10 cellular contexts compared by ENCODE assay signal in genomic region chr16:4211445-4212206, GRCh38. TPM values are rescaled to one million over a fixed set of nuclear protein-coding genes. Genes with fewer than 3 reads are reported as not detected.
DNase-seq lines count a peak whose midpoint lies in the region; ATAC-seq, FAIRE-seq and TF ChIP-seq lines count a peak whose summit lies in the region.
"Not testable (repeated sequence)": the region's sequence is repeated elsewhere in the genome, so short reads cannot be mapped to it uniquely, and the experiment has no call there.
"Had no signal": no experiment of that assay in that cellular context is flagged by ENCODE, and none has a peak within 500 bp of the region (broad histone marks: within the 10 kb centered on the region; RNA-seq: fewer than 3 reads in every experiment).

No MANE protein-coding gene starts in this region.

- H3K18ac ChIP-seq in trophoblast cell (ENCODE audit: low read length) = not testable (repeated sequence)

- not testable (repeated sequence) for H3K4ac ChIP-seq in trophoblast cell (ENCODE audit: low read depth, low read length)

- H4K20me1 ChIP-seq in K562 (replicated peaks; ENCODE audit: control insufficient read depth, insufficient read depth, low read length) = not testable (repeated sequence)

- TF ChIP-seq RAD21 in K562 (CRISPR knock-in tag; conservative IDR thresholded peaks at IDR 0.05 in 1 of 2, IDR thresholded peaks at IDR 0.05 in 1 of 2) = not testable (repeated sequence)

- not testable (repeated sequence) for BruUV-seq in K562 (replicated peaks; lab: Mats Ljungman, UMichigan)

- H4K8ac ChIP-seq in trophoblast cell (ENCODE audit: low read depth, low read length) = not testable (repeated sequence)

- intact Hi-C loops in K562 (cut with micrococcal nuclease); testis (cut with DNase I; ENCODE audit: low total_unique reads): not testable (repeated sequence)

- ATAC-seq in K562, gastroesophageal sphincter: not testable (repeated sequence)

- not testable (repeated sequence) for H3K36me3 ChIP-seq in K562 (ENCODE audit: control insufficient read depth, insufficient read depth, low read length); gastroesophageal sphincter; trophoblast cell (ENCODE audit: control insufficient read depth in 1 of 2, insufficient read depth in 2 of 2, low read length in 2 of 2); testis (ENCODE audit: low read depth, missing control alignments)
- peaks cover 16% of the 10 kb centered on the region for H3K36me3 ChIP-seq in right atrium auricular region

- FAIRE-seq in HTR-8/SVneo (lab: Jason Lieb, UNC) = peak; percentile 94
- FAIRE-seq in K562 (lab: Jason Lieb, UNC) = peak; percentile 11

- TF ChIP-seq EP300 in K562 (IDR thresholded peaks at IDR 0.05; ENCODE audit: low read length); gastroesophageal sphincter (IDR thresholded peaks at IDR 0.05): not testable (repeated sequence)

- H3K9ac ChIP-seq in K562 (ENCODE audit: insufficient read depth in 1 of 2, low read depth in 2 of 2, low read length in 2 of 2); trophoblast cell (ENCODE audit: low read length): not testable (repeated sequence)

- H2BK120ac ChIP-seq in trophoblast cell (ENCODE audit: insufficient read depth, low read length, poor library complexity) = not testable (repeated sequence)

- H3K9me1 ChIP-seq in K562 (ENCODE audit: control insufficient read depth, insufficient read depth, low read length) = not testable (repeated sequence)

- not testable (repeated sequence) for H3K14ac ChIP-seq in trophoblast cell (ENCODE audit: low read length)

- not testable (repeated sequence) for TF ChIP-seq CTCF in K562 (IDR thresholded peaks at IDR 0.05 in 2 of 3, conservative IDR thresholded peaks at IDR 0.05 in 1 of 3; ENCODE audit: insufficient read depth in 2 of 3, low read depth in 1 of 3, low read length in 3 of 3); gastroesophageal sphincter (IDR thresholded peaks at IDR 0.05); right atrium auricular region (IDR thresholded peaks at IDR 0.05); testis (IDR thresholded peaks at IDR 0.05)

- POLR2A ChIA-PET in K562 (lab: Yijun Ruan, JAX) = not testable (repeated sequence)

- WGBS in K562 (ENCODE audit: insufficient coverage, low coverage, missing lambda C conversion rate) = 25% methylated on average over 22 of the region's 22 CpGs
- WGBS in gastroesophageal sphincter (ENCODE audit: low coverage in 1 of 2), 2 donors = 90 to 92% methylated on average over 7 to 21 of the region's 22 CpGs
- WGBS in trophoblast cell (ENCODE audit: extremely low coverage, insufficient coverage, insufficient read length) = 100% methylated on average over 4 of the region's 22 CpGs
- WGBS in testis, 2 donors = 92% methylated on average over 22 of the region's 22 CpGs

- H4K12ac ChIP-seq in trophoblast cell (ENCODE audit: low read depth, low read length) = not testable (repeated sequence)

- not testable (repeated sequence) for DNase-seq in HTR-8/SVneo (ENCODE audit: insufficient read length, low spot score); K562 (ENCODE audit: extremely low read depth in 1 of 4, low spot score in 3 of 4); right atrium auricular region (ENCODE audit: low spot score); trophoblast cell; testis

- H3K9me3 ChIP-seq in K562 (replicated peaks; ENCODE audit: control insufficient read depth, insufficient read depth, low read depth, low read length); gastroesophageal sphincter; right atrium auricular region; trophoblast cell (ENCODE audit: insufficient read depth, low read depth, low read length); testis: not testable (repeated sequence)

- not testable (repeated sequence) for H3K27ac ChIP-seq in K562 (ENCODE audit: extremely low read depth, low read depth, low read length); trophoblast cell (ENCODE audit: low read depth, low read length)
- H3K27ac ChIP-seq in gastroesophageal sphincter (peak overlapping the region in 3 of 4 donors; percentile 31 to 58 (median 54)), right atrium auricular region (peak overlapping the region; percentile 93 to 98), testis (peak overlapping the region; percentile 56 to 94)

- H3K4me2 ChIP-seq in K562 (ENCODE audit: insufficient read depth, low read length); trophoblast cell (ENCODE audit: low read length): not testable (repeated sequence)

- H3K4me1 ChIP-seq in K562 (replicated peaks in 1 of 2; ENCODE audit: control insufficient read depth in 2 of 2, insufficient read depth in 2 of 2, low read length in 2 of 2) = peaks cover 8 to 11% of the 10 kb centered on the region in 2 experiments; a peak in 4 of 5 replicates
- peaks cover 0 to 22% (median 6%) of the 10 kb centered on the region in 3 donors for H3K4me1 ChIP-seq in gastroesophageal sphincter
- peaks cover 0 to 75% of the 10 kb centered on the region in 2 donors for H3K4me1 ChIP-seq in right atrium auricular region
- not testable (repeated sequence) for H3K4me1 ChIP-seq in trophoblast cell (ENCODE audit: control insufficient read depth in 1 of 2, insufficient read depth in 2 of 2, low read length in 2 of 2)
- H3K4me1 ChIP-seq in testis = peaks cover 28% of the 10 kb centered on the region

- not testable (repeated sequence) for H3K79me1 ChIP-seq in trophoblast cell (ENCODE audit: low read length)

- H3K4me3 ChIP-seq in K562, gastroesophageal sphincter, right atrium auricular region, testis: not testable (repeated sequence)
- peak overlapping the region; percentile 49 for H3K4me3 ChIP-seq in trophoblast cell (ENCODE audit: low read depth, low read length)

- H2AK5ac ChIP-seq in trophoblast cell (ENCODE audit: low read length) = not testable (repeated sequence)

- H4K91ac ChIP-seq in trophoblast cell (ENCODE audit: low read depth, low read length) = not testable (repeated sequence)

- in situ Hi-C loops in K562 (cut with MboI) = not testable (repeated sequence)

- CTCF ChIA-PET in K562 (lab: Yijun Ruan, JAX; ENCODE audit: low intra/inter-chr PET ratio) = interaction anchor here (1.0 kb wide), 1 partner anchor 42 kb away, joined by 3 read pairs; no protein-coding TSS in a partner anchor

- H3K23ac ChIP-seq in trophoblast cell (ENCODE audit: low read length) = not testable (repeated sequence)

- not testable (repeated sequence) for H2BK12ac ChIP-seq in trophoblast cell (ENCODE audit: low read length)

- H3K27me3 ChIP-seq in K562 (ENCODE audit: control insufficient read depth in 2 of 2, insufficient read depth in 2 of 2, low read length in 2 of 2) = peaks cover 18 to 36% of the 10 kb centered on the region in 2 experiments; a peak in 4 of 5 replicates
- H3K27me3 ChIP-seq in gastroesophageal sphincter; right atrium auricular region; trophoblast cell (ENCODE audit: insufficient read depth, low read length); testis: not testable (repeated sequence)

- not testable (repeated sequence) for TF ChIP-seq POLR2A in K562 (conservative IDR thresholded peaks at IDR 0.05); gastroesophageal sphincter (IDR thresholded peaks at IDR 0.05); testis (IDR thresholded peaks at IDR 0.05)

- H2AFZ ChIP-seq in K562 (ENCODE audit: low read depth, low read length); trophoblast cell (ENCODE audit: insufficient read depth, low read length, poor library complexity): not testable (repeated sequence)

- H3K79me2 ChIP-seq in K562 (ENCODE audit: control insufficient read depth, insufficient read depth, low read length); trophoblast cell (ENCODE audit: control insufficient read depth, insufficient read depth, low read length, poor library complexity): not testable (repeated sequence)

- H2BK5ac ChIP-seq in trophoblast cell (ENCODE audit: low read depth, low read length, poor library complexity) = not testable (repeated sequence)

TF ChIP-seq in K562, 482 proteins besides CTCF, POLR2A, EP300 and RAD21 (continues in another document):
- peak in 1 of 2 experiments; percentile 39; a peak in 1 of 4 replicates for TF ChIP-seq HDAC1 (IDR thresholded peaks at IDR 0.05)
- TF ChIP-seq ATF1 (CRISPR knock-in tag; IDR thresholded peaks at IDR 0.05) = not testable (repeated sequence)
- peak; percentile 70 for TF ChIP-seq ATF1 (tag; IDR thresholded peaks at IDR 0.05)

RNA-seq across cellular contexts. Expression of gene SRL, which starts 30.3 kb away (rescaled TPM):
- total RNA-seq in K562 (2011; cell fraction: chromatin; rRNA removed; ENCODE audit: low replicate concordance) = not detected in 2 replicates
- total RNA-seq in K562 (2011; cell fraction: nucleolus; rRNA removed) = not detected in 2 replicates
- total RNA-seq in K562 (2011; cell fraction: nucleoplasm; rRNA removed) = not detected in 2 replicates
- total RNA-seq in K562 (2014; rRNA removed) (not detected in 2 replicates), K562 (2014; rRNA removed; fragmentation: Illumina TruSeq; extraction: Trizol) (not detected in 2 replicates), K562 (2015; rRNA removed; fragmentation: Illumina TruSeq; extraction: Trizol) (not detected in 2 replicates), K562 (2021) (not detected in 2 replicates), gastroesophageal sphincter (1 to 10 TPM; 1.2 to 3.4 (median 2.4) TPM), right atrium auricular region (100 to 1,000 TPM; 295 to 466 TPM), testis (1 to 10 TPM; 1.5 to 2.5 TPM)
- polyA plus RNA-seq in K562 (2011; rRNA removed) (0.01 TPM in 1 of 2 replicates, not detected in the other), K562 (2014; fragmentation: Illumina TruSeq; extraction: Trizol) (not detected in 2 replicates), K562 (2014; fragmentation: Nextera tagmentation; extraction: Ambion mirVana) (not detected), K562 (2014; rRNA removed) (not detected in 2 replicates), testis (ENCODE audit: insufficient read depth, low read depth, low replicate concordance) (4.7 TPM)
- 0.01 and 0.03 TPM in 2 replicates for polyA plus RNA-seq in K562 (2011; cell fraction: cytosol; rRNA removed)
- not detected in 2 replicates for polyA plus RNA-seq in K562 (2011; cell fraction: nucleus; rRNA removed)
- polyA plus RNA-seq in K562 (2012) = not detected in 2 replicates
- polyA minus RNA-seq in K562 (2011; rRNA and poly(A)+ RNA removed) = not detected in 2 replicates
- not detected in 2 replicates for polyA minus RNA-seq in K562 (2011; cell fraction: cytosol; rRNA and poly(A)+ RNA removed)
- not detected in 2 replicates for polyA minus RNA-seq in K562 (2011; cell fraction: nucleus; rRNA and poly(A)+ RNA removed)
- not detected in 2 replicates for polyA plus RNA-seq in trophoblast cell (2013)
- total RNA-seq: CD8-positive, alpha-beta memory T cell; H4; M059J had no signal
- polyA plus RNA-seq: CD14-positive monocyte; CD8-positive, alpha-beta memory T cell had no signal

Comparison
In these comparisons a context has a peak if more than half of its experiments do, and no peak if none do; other contexts are left out.
1. RNA of gene SRL, which starts 30.3 kb away (total RNA-seq): 295 to 466 TPM in right atrium auricular region; 1.2 to 3.4 TPM in gastroesophageal sphincter, 1.5 to 2.5 TPM in testis and not detected in K562; every median in the first group is over 10 times any median in the second.